ENCODE assay signal across 8 cellular contexts in the genomic region with DNA sequence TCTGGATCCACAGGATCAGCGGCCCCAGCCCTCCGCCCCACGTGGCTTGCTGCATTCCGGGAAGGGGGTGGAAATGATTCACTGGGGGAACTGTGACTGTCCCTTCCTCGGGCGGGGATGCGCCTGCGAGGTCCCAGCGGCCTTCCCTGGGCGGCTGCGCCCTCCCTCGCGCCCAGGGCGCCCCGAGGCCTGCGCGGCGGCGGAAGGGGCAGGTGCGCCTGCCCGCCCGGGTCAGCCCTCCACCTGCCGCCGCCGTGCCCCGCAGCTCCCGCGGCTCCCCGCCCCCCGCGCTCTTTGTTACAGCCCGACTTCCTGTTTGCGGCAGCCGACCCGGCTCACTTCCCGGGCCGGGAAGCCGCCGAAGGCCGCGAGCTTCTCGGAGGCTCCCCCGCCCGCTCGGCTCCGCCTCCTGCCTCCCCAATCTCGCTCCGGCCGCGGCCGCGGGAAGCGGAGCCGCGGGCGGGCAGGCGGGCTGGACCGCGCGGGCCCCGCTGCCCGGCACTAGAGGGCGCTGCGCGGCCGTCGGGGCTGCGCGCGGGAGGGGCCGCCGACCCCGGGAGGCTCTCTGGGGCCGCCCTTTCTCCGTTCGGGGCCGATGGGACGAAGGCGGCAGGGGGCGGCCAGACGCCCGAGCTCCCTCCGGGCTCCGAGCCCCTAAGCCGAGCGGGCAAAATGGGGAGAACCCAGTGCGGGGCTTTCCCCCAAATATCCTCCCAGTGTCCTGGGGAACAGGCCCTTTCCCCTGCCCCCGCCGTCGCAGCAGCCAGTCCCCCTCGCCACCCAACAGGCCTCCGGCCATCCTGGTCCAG. TPM values are rescaled to one million over a fixed set of nuclear protein-coding genes. Genes with fewer than 3 reads are reported as not detected.
A peak's percentile ranks its signal among the peaks of the same experiment; 100 is the strongest.
DNase-seq lines count a peak whose midpoint lies in the region; ATAC-seq and TF ChIP-seq lines count a peak whose summit lies in the region.

No MANE protein-coding gene starts in this region.

- peak; percentile 80 for TF ChIP-seq CTCF in psoas muscle (IDR thresholded peaks at IDR 0.05)

- ATAC-seq in GM21576 (IDR thresholded peaks at IDR 0.05; ENCODE audit: unreplicated experiment) (peak; percentile 44), left ventricle myocardium superior (peak; percentile 80), psoas muscle (peak; percentile 64 to 81 (median 72))

- intact Hi-C loops in left ventricle myocardium superior (cut with micrococcal nuclease) (no loop called here), psoas muscle (cut with DNase I) (loop anchor here (2.0 to 5.0 kb wide), 4 partner anchors 34 to 76 kb away; no protein-coding TSS in a partner anchor)

- 1 to 2% (median 2%) methylated on average over 42 to 92 of the region's 92 CpGs for WGBS in psoas muscle, 3 donors

- H3K27ac ChIP-seq in KOPT-K1 (ENCODE audit: low read depth, low read length, poor library complexity, severe bottlenecking) (peak overlapping the region; percentile 45), psoas muscle (peak overlapping the region; percentile 73)

- H3K27me3 ChIP-seq in psoas muscle (ENCODE audit: insufficient read depth in 3 of 3, low read length in 2 of 3) = no peaks in the 10 kb centered on the region

- H3K4me3 ChIP-seq in psoas muscle = peak overlapping the region; percentile 71

- DNase-seq in ELR (ENCODE audit: low read depth) (peak; percentile 88), SW480 (ENCODE audit: low spot score) (peak; percentile 80), amygdala (lab: John Stamatoyannopoulos, UW) (peak in 35 of 56 donors; percentile 8 to 81 (median 39)), left ventricle myocardium superior (peak; percentile 88), psoas muscle (peak; percentile 83 to 88), mesenteric fat pad (ENCODE audit: low spot score) (no peak)

- H3K36me3 ChIP-seq in KOPT-K1 (ENCODE audit: insufficient read depth, low read length) (no peaks in the 10 kb centered on the region), psoas muscle (ENCODE audit: insufficient read depth in 1 of 2, low read depth in 1 of 2) (no peaks in the 10 kb centered on the region)

- H3K4me1 ChIP-seq in psoas muscle = peaks cover 30% of the 10 kb centered on the region

- H3K9me3 ChIP-seq in KOPT-K1 (ENCODE audit: insufficient read depth, low read length, poor library complexity, severe bottlenecking) (no peaks in the 10 kb centered on the region), psoas muscle (no peaks in the 10 kb centered on the region)

RNA-seq across cellular contexts. Expression of a gene that starts 11.5 kb away (rescaled TPM):
- 2.2 TPM for total RNA-seq in left ventricle myocardium superior
- total RNA-seq in psoas muscle = 100 to 1,000 TPM in 2 of 4 donors, 10 to 100 TPM in 1, 1 to 10 TPM in 1; 3.7 to 243 (median 96.3) TPM
- polyA plus RNA-seq in psoas muscle = 100 to 1,000 TPM in 1 of 3 donors, 10 to 100 TPM in 2; 14.0 to 129 (median 49.0) TPM
- 2.4 TPM for total RNA-seq in mesenteric fat pad

RNA-seq across cellular contexts. Expression of a gene that starts 12.6 kb away (rescaled TPM):
- total RNA-seq in left ventricle myocardium superior (11.6 TPM), psoas muscle (10 to 100 TPM in 1 of 4 donors, 1 to 10 TPM in 3; 7.2 to 13.1 (median 9.2) TPM), mesenteric fat pad (15.2 TPM)
- 1 to 10 TPM; 4.0 to 6.1 (median 6.0) TPM for polyA plus RNA-seq in psoas muscle

RNA-seq across cellular contexts. Expression of a gene that starts 47.5 kb away (rescaled TPM):
- total RNA-seq in left ventricle myocardium superior (22.7 TPM), psoas muscle (10 to 100 TPM in 3 of 4 donors, 1 to 10 TPM in 1; 8.1 to 20.5 (median 16.3) TPM), mesenteric fat pad (29.3 TPM)
- 10 to 100 TPM in 2 of 3 donors, 1 to 10 TPM in 1; 8.4 to 16.9 (median 12.3) TPM for polyA plus RNA-seq in psoas muscle
